7 cellular contexts compared by ENCODE assay signal in genomic region chr2:9555338-9556120, GRCh38. TPM values are rescaled to one million over a fixed set of nuclear protein-coding genes. Genes with fewer than 3 reads are reported as not detected.
A peak's percentile ranks its signal among the peaks of the same experiment; 100 is the strongest.
DNase-seq lines count a peak whose midpoint lies in the region; ATAC-seq, FAIRE-seq and TF ChIP-seq lines count a peak whose summit lies in the region.

Gene ADAM17, minus strand, starts transcription at chr2:9555830. Its CDS starts 225 bp downstream, at chr2:9555605.

- H3K4me3 ChIP-seq in astrocyte (ENCODE audit: insufficient read depth, low read depth, low read length): peak within 1 kb of the TSS; percentile 90

- H3K9me3 Mint-ChIP-seq in T-helper 2 cell treated with Interferon-gamma antibody and Interleukin-4, amounts not matched to agents 5 μg/mL and 100 μg/mL, for 36 hours: no peaks in the 10 kb centered on the region
- no peaks in the 10 kb centered on the region for H3K9me3 Mint-ChIP-seq in astrocyte (ENCODE audit: unreplicated experiment)

- H3K36me3 ChIP-seq in astrocyte (ENCODE audit: insufficient read depth, low read length): no peaks in the 10 kb centered on the region

- peaks cover 22% of the 10 kb centered on the region for H3K4me1 ChIP-seq in astrocyte (ENCODE audit: insufficient read depth, low read length)

- peak within 1 kb of the TSS; percentile 95 for H3K9ac ChIP-seq in astrocyte (ENCODE audit: low read length)

- H4K20me1 ChIP-seq in astrocyte (ENCODE audit: insufficient read depth, low read length): peaks cover 34% of the 10 kb centered on the region

- H2AFZ ChIP-seq in astrocyte (ENCODE audit: low read depth, low read length): peak within 1 kb of the TSS; percentile 59

- peaks cover 41% of the 10 kb centered on the region for H3K4me1 Mint-ChIP-seq in T-helper 2 cell treated with Interferon-gamma antibody and Interleukin-4, amounts not matched to agents 5 μg/mL and 100 μg/mL, for 36 hours (ENCODE audit: low read depth)
- H3K4me1 Mint-ChIP-seq in astrocyte (ENCODE audit: low read depth, unreplicated experiment): peaks cover 25% of the 10 kb centered on the region

- DNase-seq in NCI-H187 (lab: John Stamatoyannopoulos, UW): peak; percentile 95 to 96
- peak; percentile 95 for DNase-seq in T-helper 2 cell treated with Interferon-gamma antibody and Interleukin-4, amounts not matched to agents 5 μg/mL and 100 μg/mL, for 36 hours (ENCODE audit: low spot score)
- DNase-seq in astrocyte (ENCODE audit: low read depth): peak; percentile 92
- DNase-seq in hepatic stellate cell (ENCODE audit: low spot score): peak; percentile 91
- DNase-seq in retina: peak; percentile 98

- no peak for TF ChIP-seq CTCF in astrocyte (IDR thresholded peaks at IDR 0.05; ENCODE audit: insufficient read depth, low read depth, low read length)

- H3K36me3 Mint-ChIP-seq in T-helper 2 cell treated with Interferon-gamma antibody and Interleukin-4, amounts not matched to agents 5 μg/mL and 100 μg/mL, for 36 hours (ENCODE audit: low read depth): peaks cover 11% of the 10 kb centered on the region
- H3K36me3 Mint-ChIP-seq in astrocyte (ENCODE audit: low read depth, unreplicated experiment): peaks cover 4% of the 10 kb centered on the region

- no peak for FAIRE-seq in astrocyte (lab: Jason Lieb, UNC)

- H3K27me3 ChIP-seq in astrocyte (ENCODE audit: insufficient read depth, low read length): no peaks in the 10 kb centered on the region

- peaks cover 64% of the 10 kb centered on the region for H3K79me2 ChIP-seq in astrocyte (ENCODE audit: insufficient read depth, low read length)

- H3K4me3 Mint-ChIP-seq in T-helper 2 cell treated with Interferon-gamma antibody and Interleukin-4, amounts not matched to agents 5 μg/mL and 100 μg/mL, for 36 hours: peak within 1 kb of the TSS; percentile 97
- peak within 1 kb of the TSS; percentile 100 for H3K4me3 Mint-ChIP-seq in astrocyte (ENCODE audit: unreplicated experiment)

- H3K9me3 ChIP-seq in astrocyte (ENCODE audit: insufficient read depth, low read depth, low read length): no peaks in the 10 kb centered on the region

- ATAC-seq in GM18502 (IDR thresholded peaks at IDR 0.05; ENCODE audit: poor library complexity, unreplicated experiment) (peak; percentile 85), HG02943 (IDR thresholded peaks at IDR 0.05; ENCODE audit: low read depth, unreplicated experiment) (peak; percentile 83)

- peak within 1 kb of the TSS; percentile 96 for H3K27ac ChIP-seq in astrocyte (ENCODE audit: low read depth, low read length)

- H3K27me3 Mint-ChIP-seq in T-helper 2 cell treated with Interferon-gamma antibody and Interleukin-4, amounts not matched to agents 5 μg/mL and 100 μg/mL, for 36 hours (ENCODE audit: low read depth): no peaks in the 10 kb centered on the region
- no peaks in the 10 kb centered on the region for H3K27me3 Mint-ChIP-seq in astrocyte (ENCODE audit: low read depth, unreplicated experiment)

- H3K27ac Mint-ChIP-seq in T-helper 2 cell treated with Interferon-gamma antibody and Interleukin-4, amounts not matched to agents 5 μg/mL and 100 μg/mL, for 36 hours: peak within 1 kb of the TSS; percentile 97
- H3K27ac Mint-ChIP-seq in astrocyte (ENCODE audit: unreplicated experiment): peak within 1 kb of the TSS; percentile 94

- H3K4me2 ChIP-seq in astrocyte (ENCODE audit: low read length): peak within 1 kb of the TSS; percentile 96

RNA-seq across cellular contexts. Expression of gene ADAM17, which starts in this region (rescaled TPM):
- 44.9 and 48.4 TPM in 2 replicates for total RNA-seq in astrocyte

Comparison
In these comparisons a context has a peak if more than half of its experiments do, and no peak if none do; other contexts are left out.
1. Peak in every context shown above with its lines: DNase-seq, ATAC-seq, H3K4me3 ChIP-seq and H3K27ac ChIP-seq.